In the genomic region with DNA sequence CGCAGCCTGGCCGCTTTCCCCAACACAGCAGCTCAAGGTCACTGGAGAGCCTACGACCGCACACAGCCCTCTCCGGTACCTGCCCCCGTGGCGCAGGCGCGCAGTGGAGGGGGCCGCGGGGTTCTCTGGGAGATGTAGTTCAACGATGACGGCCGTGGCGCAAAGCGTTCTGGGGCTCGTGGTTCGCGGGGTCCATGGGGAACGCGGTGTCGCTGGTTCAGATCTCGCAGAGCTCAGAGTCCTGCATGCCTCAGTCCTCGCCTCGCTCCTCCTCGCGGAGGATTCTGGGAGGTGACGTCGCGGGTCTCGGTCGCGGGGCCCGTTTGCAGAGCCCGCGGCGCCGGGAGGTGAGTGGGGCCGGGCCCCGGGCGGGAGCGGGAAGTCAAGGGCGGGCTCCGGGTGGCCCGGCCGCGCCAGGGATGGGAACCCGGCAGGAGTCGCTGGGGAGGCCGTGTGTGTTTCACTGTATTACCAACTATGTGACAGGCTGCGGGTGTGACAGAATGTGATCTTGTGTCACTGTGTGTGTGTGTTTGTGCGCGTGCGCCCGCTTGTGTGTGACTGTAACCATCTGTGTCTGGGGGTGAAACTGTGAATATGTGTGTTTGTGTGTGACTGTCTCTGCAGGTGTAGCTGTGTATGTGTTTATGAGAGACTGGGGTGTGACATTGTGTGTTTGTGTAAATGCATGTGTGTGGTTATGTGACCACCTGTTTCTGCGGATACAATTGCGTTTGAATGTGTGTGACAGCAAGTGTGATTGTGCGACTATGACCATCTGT, we compare ENCODE assay signal across 8 cellular contexts. TPM values are rescaled to one million over a fixed set of nuclear protein-coding genes. Genes with fewer than 3 reads are reported as not detected.
DNase-seq lines count a peak whose midpoint lies in the region; ATAC-seq and TF ChIP-seq lines count a peak whose summit lies in the region.

A gene (plus strand): TSS at position 220 of the 782 bp plus-strand sequence. CDS start 3,100 bp downstream, outside the sequence.

- H3K27ac ChIP-seq in OCI-LY3 (ENCODE audit: low read length) (peak within 1 kb of the TSS; percentile 54), epithelial cell of prostate (peak within 1 kb of the TSS; percentile 58)

- peak within 1 kb of the TSS; percentile 79 for H3K9ac ChIP-seq in OCI-LY3 (ENCODE audit: low read length)

- no peak for TF ChIP-seq CTCF in OCI-LY3 (IDR thresholded peaks at IDR 0.05; ENCODE audit: low read depth, low read length)

- peak within 1 kb of the TSS; percentile 96 for H2AFZ ChIP-seq in OCI-LY3 (ENCODE audit: low read depth, low read length)

- H3K27me3 ChIP-seq in OCI-LY3 (ENCODE audit: low read depth, low read length) (no peaks in the 10 kb centered on the region), mononuclear cell (ENCODE audit: insufficient read depth, low read length) (no peaks in the 10 kb centered on the region)

- no peaks in the 10 kb centered on the region for H4K20me1 ChIP-seq in OCI-LY3 (ENCODE audit: insufficient read depth, low read length)

- H3K4me1 ChIP-seq in OCI-LY3 (ENCODE audit: low read length) (peaks cover 3% of the 10 kb centered on the region; the same call in 1 of the 2 replicates), mononuclear cell (ENCODE audit: insufficient read depth, low read length) (peaks cover 11% of the 10 kb centered on the region)

- DNase-seq in DMS 273 treated with DMSO at 0.1 percent for 48 hours (lab: John Stamatoyannopoulos, UW) = peak; percentile 90
- peak; percentile 95 for DNase-seq in HuH-7 (ENCODE audit: low spot score)
- peak; percentile 92 for DNase-seq in activated T-cell treated with anti-CD3 and anti-CD28 coated beads for 48 hours (ENCODE audit: low read depth)
- peak; percentile 83 for DNase-seq in epithelial cell of prostate (ENCODE audit: low read depth, low spot score)
- peak; percentile 93 to 95 for DNase-seq in stimulated activated CD8-positive, alpha-beta memory T cell treated with anti-CD3 and anti-CD28 coated beads, Interleukin-2, amount 100 ng/mL, for 48 hours (ENCODE audit: low read depth in 2 of 2)

- H3K36me3 ChIP-seq in OCI-LY3 (replicated peaks; ENCODE audit: low read depth, low read length) = peaks cover 37% of the 10 kb centered on the region

- peak within 1 kb of the TSS; percentile 81 for H3K4me2 ChIP-seq in OCI-LY3 (ENCODE audit: low read length)

- ATAC-seq in GM21526 (IDR thresholded peaks at IDR 0.05; ENCODE audit: low FRiP score, unreplicated experiment) = peak; percentile 94

- H3K9me3 ChIP-seq in OCI-LY3 (ENCODE audit: insufficient read depth, low read length) (peaks cover 31% of the 10 kb centered on the region), mononuclear cell (ENCODE audit: low read depth, low read length) (peaks cover 14% of the 10 kb centered on the region)

- H3K4me3 ChIP-seq in OCI-LY3 (ENCODE audit: low read length) = peak within 1 kb of the TSS; percentile 77
- peak within 1 kb of the TSS; percentile 66 for H3K4me3 ChIP-seq in mononuclear cell (ENCODE audit: low read length)

- H3K79me2 ChIP-seq in OCI-LY3 (ENCODE audit: low read length) = peaks cover 8% of the 10 kb centered on the region

RNA-seq across cellular contexts. Expression of the gene that starts here (rescaled TPM):
- 8.9 TPM for total RNA-seq in mononuclear cell

Comparison
In these comparisons a context has a peak if more than half of its experiments do, and no peak if none do; other contexts are left out.
1. Peak in every context shown above with its lines: DNase-seq, ATAC-seq, H3K4me3 ChIP-seq and H3K27ac ChIP-seq.